ENCODE assay signal across 23 cellular contexts in the genomic region with DNA sequence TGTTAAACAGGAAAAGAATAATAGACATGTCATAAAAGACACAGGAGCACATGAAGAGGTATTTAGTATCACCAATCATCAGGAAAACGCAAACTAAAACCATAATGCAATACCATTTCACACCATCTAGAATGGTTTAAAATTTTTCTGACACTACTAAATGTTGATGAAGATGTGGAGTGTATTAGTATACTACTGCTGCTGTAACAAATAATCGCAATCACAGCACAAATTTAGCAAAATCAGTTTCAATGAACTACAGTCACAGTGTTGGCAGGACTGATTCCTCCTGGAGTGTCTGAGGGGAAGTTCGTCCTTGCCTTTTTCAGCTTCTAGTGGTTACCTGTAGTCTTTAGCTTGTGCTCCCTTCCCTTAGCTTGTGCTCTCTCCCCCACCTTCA. TPM values are rescaled to one million over a fixed set of nuclear protein-coding genes. Genes with fewer than 3 reads are reported as not detected.
DNase-seq lines count a peak whose midpoint lies in the region; ATAC-seq, FAIRE-seq and TF ChIP-seq lines count a peak whose summit lies in the region.
"Had no signal": no experiment of that assay in that cellular context is flagged by ENCODE, and none has a peak within 500 bp of the region (broad histone marks: within the 10 kb centered on the region; RNA-seq: fewer than 3 reads in every experiment).

No MANE protein-coding gene starts in this region.

- CTCF ChIA-PET in Caco-2 (lab: Charles Lee), result no interaction called here

- H3K4me3 ChIP-seq in astrocyte (ENCODE audit: insufficient read depth, low read depth, low read length) (no peak overlapping the region), Caco-2 (ENCODE audit: low read depth, low read length) (no peak overlapping the region)
- H3K4me3 ChIP-seq: GM23248, SJCRH30 had no signal

- intact Hi-C loops in activated CD4-positive, alpha-beta T cell treated with anti-CD3 and anti-CD28 coated beads, Interleukin-2, amount 10 ng/mL, durations not matched to agents 24 days and 14 days (cut with micrococcal nuclease), result no loop called here
- intact Hi-C loops in Caco-2 (cut with micrococcal nuclease; ENCODE audit: unreplicated experiment), result no loop called here

- H3K36me3 ChIP-seq in astrocyte (ENCODE audit: insufficient read depth, low read length) (no peaks in the 10 kb centered on the region), Caco-2 (ENCODE audit: control insufficient read depth, insufficient read depth, low read length) (no peaks in the 10 kb centered on the region)
- H3K36me3 ChIP-seq: SJCRH30 had no signal

- peaks cover 36% of the 10 kb centered on the region for H3K9me3 Mint-ChIP-seq in activated CD4-positive, alpha-beta T cell treated with anti-CD3 and anti-CD28 coated beads, Interleukin-2, amount 10 ng/mL, durations not matched to agents 24 days and 14 days
- H3K9me3 Mint-ChIP-seq in stimulated activated naive CD8-positive, alpha-beta T cell treated with anti-CD3 and anti-CD28 coated beads, Interleukin-15, Interleukin-2, amounts not matched to agents 100 ng/mL and 50 ng/mL, for 24 hours, result peaks cover 27% of the 10 kb centered on the region
- peaks cover 2% of the 10 kb centered on the region for H3K9me3 Mint-ChIP-seq in astrocyte (ENCODE audit: unreplicated experiment)
- H3K9me3 Mint-ChIP-seq in Caco-2 (ENCODE audit: unreplicated experiment), result peaks cover 19% of the 10 kb centered on the region

- H2AFZ ChIP-seq in astrocyte (ENCODE audit: low read depth, low read length), result no peak overlapping the region
- H2AFZ ChIP-seq: GM23248 had no signal

- H3K79me2 ChIP-seq in astrocyte (ENCODE audit: insufficient read depth, low read length), result peaks cover 100% of the 10 kb centered on the region

- no peak overlapping the region for H3K27ac ChIP-seq in astrocyte (ENCODE audit: low read depth, low read length)
- H3K27ac ChIP-seq: GM23248, SJCRH30 had no signal

- peak; percentile 37 for FAIRE-seq in astrocyte (lab: Jason Lieb, UNC)
- FAIRE-seq: G401.6 had no signal

- no peak overlapping the region for H3K9ac ChIP-seq in astrocyte (ENCODE audit: low read length)
- H3K9ac ChIP-seq: GM23248 had no signal

- H3K4me1 Mint-ChIP-seq in activated CD4-positive, alpha-beta T cell treated with anti-CD3 and anti-CD28 coated beads, Interleukin-2, amount 10 ng/mL, durations not matched to agents 24 days and 14 days, result peaks cover 72% of the 10 kb centered on the region
- peaks cover 100% of the 10 kb centered on the region for H3K4me1 Mint-ChIP-seq in stimulated activated naive CD8-positive, alpha-beta T cell treated with anti-CD3 and anti-CD28 coated beads, Interleukin-15, Interleukin-2, amounts not matched to agents 100 ng/mL and 50 ng/mL, for 24 hours (ENCODE audit: low read depth)
- H3K4me1 Mint-ChIP-seq in astrocyte (ENCODE audit: low read depth, unreplicated experiment), result peaks cover 27% of the 10 kb centered on the region
- H3K4me1 Mint-ChIP-seq in Caco-2 (ENCODE audit: low read depth, unreplicated experiment), result no peaks in the 10 kb centered on the region

- H3K36me3 Mint-ChIP-seq in activated CD4-positive, alpha-beta T cell treated with anti-CD3 and anti-CD28 coated beads, Interleukin-2, amount 10 ng/mL, durations not matched to agents 24 days and 14 days (ENCODE audit: low read depth), result peaks cover 89% of the 10 kb centered on the region
- H3K36me3 Mint-ChIP-seq in stimulated activated naive CD8-positive, alpha-beta T cell treated with anti-CD3 and anti-CD28 coated beads, Interleukin-15, Interleukin-2, amounts not matched to agents 100 ng/mL and 50 ng/mL, for 24 hours (ENCODE audit: low read depth), result peaks cover 84% of the 10 kb centered on the region
- H3K36me3 Mint-ChIP-seq in astrocyte (ENCODE audit: low read depth, unreplicated experiment), result peaks cover 16% of the 10 kb centered on the region
- peaks cover 9% of the 10 kb centered on the region for H3K36me3 Mint-ChIP-seq in Caco-2 (ENCODE audit: insufficient read depth, unreplicated experiment)

- H3K4me1 ChIP-seq in astrocyte (ENCODE audit: insufficient read depth, low read length) (no peaks in the 10 kb centered on the region), Caco-2 (no peaks in the 10 kb centered on the region)
- H3K4me1 ChIP-seq: SJCRH30 had no signal

- no TSS peak for BruUV-seq in Caco-2 (replicated peaks; lab: Mats Ljungman, UMichigan)

- H3K27me3 ChIP-seq in astrocyte (ENCODE audit: insufficient read depth, low read length) (no peaks in the 10 kb centered on the region), Caco-2 (replicated peaks; ENCODE audit: control insufficient read depth, insufficient read depth, low read length) (no peaks in the 10 kb centered on the region)
- H3K27me3 ChIP-seq: SJCRH30 had no signal

- POLR2A ChIA-PET in Caco-2 (lab: Charles Lee), result no interaction called here

- no peak for DNase-seq in activated CD4-positive, alpha-beta T cell treated with anti-CD3 and anti-CD28 coated beads, Interleukin-2, amount 10 ng/mL, durations not matched to agents 24 days and 14 days
- no peak for DNase-seq in activated CD4-positive, alpha-beta T cell treated with anti-CD3 and anti-CD28 coated beads, Interleukin-2, amount 50 U/mL, for 4 hours
- no peak for DNase-seq in stimulated activated naive CD8-positive, alpha-beta T cell treated with anti-CD3 and anti-CD28 coated beads, Interleukin-15, Interleukin-2, amounts not matched to agents 100 U/mL and 50 U/mL, for 24 hours
- DNase-seq in astrocyte (ENCODE audit: low read depth) (no peak), Caco-2 (no peak), NCI-H1436 treated with DMSO at 0.1 percent for 48 hours (lab: John Stamatoyannopoulos, UW) (no peak), ureter (ENCODE audit: low spot score) (no peak)
- DNase-seq: 8988T, COR-L47, GM23248, HCEC 1CT, MM.1S, NCI-H1092, NCI-H146, NCI-H2029 treated with DMSO at 0.1 percent for 48 hours, NCI-H2171 treated with DMSO at 0.1 percent for 48 hours, NCI-H446, NCI-H526 treated with DMSO at 0.1 percent for 48 hours, SJCRH30 had no signal

- H3K27me3 Mint-ChIP-seq in activated CD4-positive, alpha-beta T cell treated with anti-CD3 and anti-CD28 coated beads, Interleukin-2, amount 10 ng/mL, durations not matched to agents 24 days and 14 days, result no peaks in the 10 kb centered on the region
- H3K27me3 Mint-ChIP-seq in stimulated activated naive CD8-positive, alpha-beta T cell treated with anti-CD3 and anti-CD28 coated beads, Interleukin-15, Interleukin-2, amounts not matched to agents 100 ng/mL and 50 ng/mL, for 24 hours, result no peaks in the 10 kb centered on the region
- H3K27me3 Mint-ChIP-seq in astrocyte (ENCODE audit: low read depth, unreplicated experiment) (no peaks in the 10 kb centered on the region), Caco-2 (ENCODE audit: insufficient read depth, unreplicated experiment) (no peaks in the 10 kb centered on the region)

- TF ChIP-seq CTCF in astrocyte (IDR thresholded peaks at IDR 0.05; ENCODE audit: insufficient read depth, low read depth, low read length) (no peak), Caco-2 (IDR thresholded peaks at IDR 0.05; ENCODE audit: insufficient read depth in 1 of 2, low read depth in 1 of 2, low read length in 1 of 2, severe bottlenecking in 1 of 2, unreplicated experiment in 1 of 2) (no peak)

- H3K4me3 Mint-ChIP-seq in activated CD4-positive, alpha-beta T cell treated with anti-CD3 and anti-CD28 coated beads, Interleukin-2, amount 10 ng/mL, durations not matched to agents 24 days and 14 days, result peak overlapping the region; percentile 18
- H3K4me3 Mint-ChIP-seq in stimulated activated naive CD8-positive, alpha-beta T cell treated with anti-CD3 and anti-CD28 coated beads, Interleukin-15, Interleukin-2, amounts not matched to agents 100 ng/mL and 50 ng/mL, for 24 hours, result no peak overlapping the region
- no peak overlapping the region for H3K4me3 Mint-ChIP-seq in astrocyte (ENCODE audit: unreplicated experiment)
- no peak overlapping the region for H3K4me3 Mint-ChIP-seq in Caco-2 (ENCODE audit: unreplicated experiment)
- H3K4me3 Mint-ChIP-seq: B cell had no signal

- peak overlapping the region; percentile 97 for H3K27ac Mint-ChIP-seq in activated CD4-positive, alpha-beta T cell treated with anti-CD3 and anti-CD28 coated beads, Interleukin-2, amount 10 ng/mL, durations not matched to agents 24 days and 14 days
- peak overlapping the region; percentile 64 for H3K27ac Mint-ChIP-seq in stimulated activated naive CD8-positive, alpha-beta T cell treated with anti-CD3 and anti-CD28 coated beads, Interleukin-15, Interleukin-2, amounts not matched to agents 100 ng/mL and 50 ng/mL, for 24 hours
- H3K27ac Mint-ChIP-seq in astrocyte (ENCODE audit: unreplicated experiment), result no peak overlapping the region
- H3K27ac Mint-ChIP-seq in Caco-2 (ENCODE audit: unreplicated experiment), result no peak overlapping the region
- H3K27ac Mint-ChIP-seq: B cell had no signal

- H3K4me2 ChIP-seq in astrocyte (ENCODE audit: low read length), result no peak overlapping the region

- ATAC-seq in stimulated activated naive CD8-positive, alpha-beta T cell treated with anti-CD3 and anti-CD28 coated beads, Interleukin-15, Interleukin-2, amounts not matched to agents 100 U/mL and 50 U/mL, for 24 hours, result no peak
- ATAC-seq: Panc1 had no signal

- H3K9me3 ChIP-seq in astrocyte (ENCODE audit: insufficient read depth, low read depth, low read length) (no peaks in the 10 kb centered on the region), Caco-2 (no peaks in the 10 kb centered on the region)

- peaks cover 91% of the 10 kb centered on the region for H4K20me1 ChIP-seq in astrocyte (ENCODE audit: insufficient read depth, low read length)

RNA-seq across cellular contexts. Expression of a gene that starts 24.1 kb away (rescaled TPM):
- total RNA-seq in activated CD4-positive, alpha-beta T cell treated with anti-CD3 and anti-CD28 coated beads, Interleukin-2, amount 10 ng/mL, durations not matched to agents 24 days and 14 days, result 388 and 406 TPM in 2 replicates
- total RNA-seq in astrocyte (120 and 144 TPM in 2 replicates), Caco-2 (2022) (50.9 and 53.5 TPM in 2 replicates), ureter (128 TPM)

Comparison
In these comparisons a context has a peak if more than half of its experiments do, and no peak if none do; other contexts are left out.
1. H3K27ac Mint-ChIP-seq: peak in activated CD4-positive, alpha-beta T cell treated with anti-CD3 and anti-CD28 coated beads, Interleukin-2, amount 10 ng/mL, durations not matched to agents 24 days and 14 days (single experiment) and stimulated activated naive CD8-positive, alpha-beta T cell treated with anti-CD3 and anti-CD28 coated beads, Interleukin-15, Interleukin-2, amounts not matched to agents 100 ng/mL and 50 ng/mL, for 24 hours (single experiment); none in astrocyte (single experiment) and Caco-2 (single experiment).